ENCODE assay signal across 17 cellular contexts in genomic region chr11:65710424-65710823, GRCh38. TPM values are rescaled to one million over a fixed set of nuclear protein-coding genes. Genes with fewer than 3 reads are reported as not detected.
DNase-seq lines count a peak whose midpoint lies in the region; ATAC-seq, FAIRE-seq and TF ChIP-seq lines count a peak whose summit lies in the region.
"Had no signal": no experiment of that assay in that cellular context is flagged by ENCODE, and none has a peak within 500 bp of the region (broad histone marks: within the 10 kb centered on the region; RNA-seq: fewer than 3 reads in every experiment).

No MANE protein-coding gene starts in this region.

- WGBS in psoas muscle, 3 donors = 82 to 84% (median 84%) methylated on average over 3 of the region's 3 CpGs

- no peaks in the 10 kb centered on the region for H3K9me3 ChIP-seq in CD4-positive, alpha-beta T cell (ENCODE audit: control insufficient read depth, low read length)
- no peaks in the 10 kb centered on the region for H3K9me3 ChIP-seq in astrocyte (ENCODE audit: insufficient read depth, low read depth, low read length)
- H3K9me3 ChIP-seq in psoas muscle = no peaks in the 10 kb centered on the region
- H3K9me3 ChIP-seq: suprapubic skin had no signal

- no peak for TF ChIP-seq CTCF in CD4-positive, alpha-beta T cell (IDR thresholded peaks at IDR 0.05)
- TF ChIP-seq CTCF in astrocyte (IDR thresholded peaks at IDR 0.05; ENCODE audit: insufficient read depth, low read depth, low read length) = no peak
- TF ChIP-seq CTCF in psoas muscle (IDR thresholded peaks at IDR 0.05) = no peak
- no peak for TF ChIP-seq CTCF in mesothelial cell of epicardium (IDR thresholded peaks at IDR 0.05; ENCODE audit: unreplicated experiment)

- intact Hi-C loops in CD4-positive, alpha-beta T cell (cut with DNase I, micrococcal nuclease) = loop anchor here (2.0 to 10.0 kb wide), 8 partner anchors 48 to 554 kb away; partner anchors contain the start of genes FIBP (in 1 of the 2), GAL3ST3 (in 1 of the 2), PCNX3 (in 1 of the 2) and RAB1B (in 1 of the 2)
- intact Hi-C loops in psoas muscle (cut with DNase I) = loop anchor here in 1 of 2 donors (5.0 kb wide), 3 partner anchors 72 to 277 kb away; partner anchors contain the start of genes AP5B1 and PCNX3
- intact Hi-C loops in posterior cingulate gyrus (cut with DNase I) = loop anchor here (2.0 to 5.0 kb wide), 4 partner anchors 48 to 292 kb away; partner anchors contain the start of genes BANF1, EIF1AD and RELA

- POLR2A ChIA-PET in CD4-positive, alpha-beta T cell (lab: Charles Lee) = interaction anchor here (2.3 to 2.7 kb wide), 4 partner anchors 12 to 180 kb away, joined by 7 to 54 read pairs (median 22); partner anchors contain the start of genes AP5B1, CCDC85B, FIBP and RNASEH2C

- H4K20me1 ChIP-seq in astrocyte (ENCODE audit: insufficient read depth, low read length) = peaks cover 15% of the 10 kb centered on the region

- no peaks in the 10 kb centered on the region for H3K9me3 Mint-ChIP-seq in CD4-positive, alpha-beta T cell
- no peaks in the 10 kb centered on the region for H3K9me3 Mint-ChIP-seq in astrocyte (ENCODE audit: unreplicated experiment)
- no peaks in the 10 kb centered on the region for H3K9me3 Mint-ChIP-seq in mesothelial cell of epicardium
- H3K9me3 Mint-ChIP-seq: activated naive CD4-positive, alpha-beta T cell treated with anti-CD3 and anti-CD28 coated beads, Interleukin-2, amount 50 U/mL, for 72 hours had no signal

- peak overlapping the region; percentile 38 for H3K4me3 Mint-ChIP-seq in CD4-positive, alpha-beta T cell
- H3K4me3 Mint-ChIP-seq in astrocyte (ENCODE audit: unreplicated experiment) = peak overlapping the region; percentile 40
- no peak overlapping the region for H3K4me3 Mint-ChIP-seq in mesothelial cell of epicardium

- no peaks in the 10 kb centered on the region for H3K27me3 ChIP-seq in CD4-positive, alpha-beta T cell (ENCODE audit: control insufficient read depth, insufficient read depth, low read length)
- H3K27me3 ChIP-seq in astrocyte (ENCODE audit: insufficient read depth, low read length) = no peaks in the 10 kb centered on the region
- no peaks in the 10 kb centered on the region for H3K27me3 ChIP-seq in psoas muscle (ENCODE audit: insufficient read depth in 3 of 3, low read length in 2 of 3)
- H3K27me3 ChIP-seq: cardiac muscle cell, suprapubic skin had no signal

- H3K4me1 ChIP-seq in astrocyte (ENCODE audit: insufficient read depth, low read length) (peaks cover 10% of the 10 kb centered on the region), psoas muscle (peaks cover 13% of the 10 kb centered on the region)

- H3K9ac ChIP-seq in astrocyte (ENCODE audit: low read length) = no peak overlapping the region

- H3K4me3 ChIP-seq in astrocyte (ENCODE audit: insufficient read depth, low read depth, low read length) (no peak overlapping the region), psoas muscle (no peak overlapping the region)
- H3K4me3 ChIP-seq: cardiac muscle cell had no signal

- H3K27me3 Mint-ChIP-seq in CD4-positive, alpha-beta T cell = no peaks in the 10 kb centered on the region
- peaks cover 4% of the 10 kb centered on the region for H3K27me3 Mint-ChIP-seq in astrocyte (ENCODE audit: low read depth, unreplicated experiment)
- no peaks in the 10 kb centered on the region for H3K27me3 Mint-ChIP-seq in mesothelial cell of epicardium (ENCODE audit: low read depth)

- peaks cover 23% of the 10 kb centered on the region for H3K4me1 Mint-ChIP-seq in CD4-positive, alpha-beta T cell (ENCODE audit: low read depth)
- H3K4me1 Mint-ChIP-seq in astrocyte (ENCODE audit: low read depth, unreplicated experiment) = peaks cover 5% of the 10 kb centered on the region
- peaks cover 9% of the 10 kb centered on the region for H3K4me1 Mint-ChIP-seq in mesothelial cell of epicardium

- DNase-seq in CD4-positive, alpha-beta T cell = no peak
- DNase-seq in HT1080 (ENCODE audit: low read depth) (peak; percentile 51), astrocyte (ENCODE audit: low read depth) (no peak), psoas muscle (no peak), posterior cingulate gyrus (no peak), mesothelial cell of epicardium (ENCODE audit: low spot score in 2 of 2, unreplicated experiment in 2 of 2) (no peak), midbrain (lab: John Stamatoyannopoulos, UW) (no peak)
- DNase-seq in stimulated activated CD4-positive, alpha-beta T cell treated with anti-CD3 and anti-CD28 coated beads, Interleukin-4, amount 100 ng/mL, for 1 hour = no peak
- DNase-seq: effector memory CD4-positive, alpha-beta T cell; naive thymus-derived CD4-positive, alpha-beta T cell; NCI-H524 treated with DMSO at 0.1 percent for 48 hours; stimulated activated CD4-positive, alpha-beta T cell treated with anti-CD3 and anti-CD28 coated beads, Interleukin-15, amount 100 ng/mL, for 24 hours had no signal

- peaks cover 16% of the 10 kb centered on the region for H3K36me3 ChIP-seq in astrocyte (ENCODE audit: insufficient read depth, low read length)
- H3K36me3 ChIP-seq in psoas muscle (ENCODE audit: insufficient read depth in 1 of 2, low read depth in 1 of 2) = peaks cover 12 to 28% of the 10 kb centered on the region in 2 donors

- CTCF ChIA-PET in CD4-positive, alpha-beta T cell (lab: Charles Lee) = interaction anchor here (2.3 to 2.6 kb wide), 3 partner anchors 10 to 108 kb away, joined by 10 to 33 read pairs (median 29); partner anchors contain the start of gene RNASEH2C

- H3K27ac Mint-ChIP-seq in CD4-positive, alpha-beta T cell = no peak overlapping the region
- H3K27ac Mint-ChIP-seq in astrocyte (ENCODE audit: unreplicated experiment) = no peak overlapping the region
- H3K27ac Mint-ChIP-seq in mesothelial cell of epicardium = no peak overlapping the region

- no peak overlapping the region for H2AFZ ChIP-seq in astrocyte (ENCODE audit: low read depth, low read length)

- peaks cover 33% of the 10 kb centered on the region for H3K36me3 Mint-ChIP-seq in CD4-positive, alpha-beta T cell (ENCODE audit: low read depth)
- H3K36me3 Mint-ChIP-seq in astrocyte (ENCODE audit: low read depth, unreplicated experiment) (peaks cover 13% of the 10 kb centered on the region), mesothelial cell of epicardium (peaks cover 16% of the 10 kb centered on the region)

- H3K27ac ChIP-seq in CD4-positive, alpha-beta T cell (ENCODE audit: low read depth, low read length) = no peak overlapping the region
- no peak overlapping the region for H3K27ac ChIP-seq in astrocyte (ENCODE audit: low read depth, low read length)
- peak overlapping the region; percentile 100 for H3K27ac ChIP-seq in psoas muscle
- H3K27ac ChIP-seq: cardiac muscle cell had no signal

- no peak for ATAC-seq in CD4-positive, alpha-beta T cell (ENCODE audit: poor library complexity)
- ATAC-seq in psoas muscle = no peak
- ATAC-seq: activated CD4-positive, CD25-positive, alpha-beta regulatory T cell treated with anti-CD3 and anti-CD28 coated beads, Interleukin-2, amount 50 U/mL, for 24 hours; activated naive CD4-positive, alpha-beta T cell treated with anti-CD3 and anti-CD28 coated beads, Interleukin-2, amount 50 U/mL, for 72 hours; naive thymus-derived CD4-positive, alpha-beta T cell had no signal

- H3K4me2 ChIP-seq in astrocyte (ENCODE audit: low read length) = peak overlapping the region; percentile 9

- no peak for FAIRE-seq in astrocyte (lab: Jason Lieb, UNC)
- FAIRE-seq: H1 had no signal

- peaks cover 23% of the 10 kb centered on the region for H3K79me2 ChIP-seq in astrocyte (ENCODE audit: insufficient read depth, low read length)

RNA-seq across cellular contexts. Expression of gene KAT5, which starts 1.6 kb away (rescaled TPM):
- 10 to 100 TPM; 90.9 to 99.6 TPM for total RNA-seq in CD4-positive, alpha-beta T cell
- total RNA-seq in HT1080 (2014; rRNA removed; shearing (Covaris generic)) = 64.0 and 80.6 TPM in 2 replicates
- 39.9 and 40.2 TPM in 2 replicates for polyA plus RNA-seq in HT1080 (2015; cell fraction: cytosol; rRNA removed)
- polyA plus RNA-seq in HT1080 (2015; cell fraction: nucleus; rRNA removed) = 64.2 and 74.6 TPM in 2 replicates
- total RNA-seq in astrocyte (26.8 and 31.4 TPM in 2 replicates), psoas muscle (10 to 100 TPM; 34.5 to 56.4 (median 41.8) TPM), mesothelial cell of epicardium (72.0 to 77.8 TPM (median 77.1 TPM) in 3 replicates)
- polyA plus RNA-seq in psoas muscle = 10 to 100 TPM; 36.4 to 67.2 (median 51.2) TPM

RNA-seq across cellular contexts. Expression of gene RNASEH2C, which starts 10.2 kb away (rescaled TPM):
- 10 to 100 TPM; 25.3 to 25.9 TPM for total RNA-seq in CD4-positive, alpha-beta T cell
- total RNA-seq in HT1080 (2014; rRNA removed; shearing (Covaris generic)) = 29.8 and 39.7 TPM in 2 replicates
- polyA plus RNA-seq in HT1080 (2015; cell fraction: cytosol; rRNA removed) = 62.0 and 63.5 TPM in 2 replicates
- polyA plus RNA-seq in HT1080 (2015; cell fraction: nucleus; rRNA removed) = 92.3 and 95.0 TPM in 2 replicates
- total RNA-seq in astrocyte (24.7 and 25.0 TPM in 2 replicates), psoas muscle (10 to 100 TPM; 17.5 to 38.4 (median 28.1) TPM), mesothelial cell of epicardium (41.8 to 45.0 TPM (median 42.4 TPM) in 3 replicates)
- polyA plus RNA-seq in psoas muscle = 10 to 100 TPM; 39.3 to 62.3 (median 47.1) TPM

RNA-seq across cellular contexts. Expression of gene RELA, which starts 47.7 kb away (rescaled TPM):
- 100 to 1,000 TPM; 379 to 382 TPM for total RNA-seq in CD4-positive, alpha-beta T cell
- total RNA-seq in HT1080 (2014; rRNA removed; shearing (Covaris generic)) = 31.7 and 55.4 TPM in 2 replicates
- polyA plus RNA-seq in HT1080 (2015; cell fraction: cytosol; rRNA removed) = 75.7 and 85.3 TPM in 2 replicates
- polyA plus RNA-seq in HT1080 (2015; cell fraction: nucleus; rRNA removed) = 82.9 and 84.6 TPM in 2 replicates
- 62.2 and 68.9 TPM in 2 replicates for total RNA-seq in astrocyte
- 10 to 100 TPM; 48.7 to 72.6 (median 65.2) TPM for total RNA-seq in psoas muscle
- 10 to 100 TPM; 42.1 to 64.9 (median 64.0) TPM for polyA plus RNA-seq in psoas muscle
- 95.6 to 98.8 TPM (median 96.8 TPM) in 3 replicates for total RNA-seq in mesothelial cell of epicardium
